2 cellular contexts compared by ENCODE assay signal in the genomic region with DNA sequence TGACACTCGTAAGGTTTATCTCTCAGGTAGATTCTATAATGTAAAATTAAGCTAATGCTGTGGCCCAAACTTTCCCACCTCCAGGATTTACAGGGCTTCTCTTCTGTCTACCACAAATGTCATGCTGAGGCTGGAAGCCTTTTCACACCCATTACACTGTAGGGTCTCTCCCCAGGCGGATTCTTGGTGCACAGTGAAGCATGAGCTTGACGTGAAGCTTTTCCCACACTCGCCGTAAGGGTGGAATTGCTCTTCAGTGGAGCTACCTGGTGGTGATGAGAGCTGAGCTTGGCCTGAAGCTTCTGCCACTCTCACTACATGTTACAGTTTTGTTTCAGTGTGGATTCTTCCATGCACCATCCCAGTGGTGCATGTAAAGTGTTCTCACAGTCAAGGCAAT.
TF ChIP-seq lines count a peak whose summit lies in the region.

No MANE protein-coding gene starts in this region.

TF ChIP-seq in IMR-90, 13 proteins besides CTCF, POLR2A, EP300 and RAD21:
- TF ChIP-seq MAZ (IDR thresholded peaks at IDR 0.05; ENCODE audit: borderline replicate concordance, low read depth, low read length) (no peak), CEBPB (IDR thresholded peaks at IDR 0.05; ENCODE audit: low read depth, low read length) (no peak), SMC3 (IDR thresholded peaks at IDR 0.05; ENCODE audit: low read depth, low read length) (no peak)

TF ChIP-seq in liver, 16 proteins besides CTCF, POLR2A, EP300 and RAD21:
- no peak for TF ChIP-seq JUND (IDR thresholded peaks at IDR 0.05)
- TF ChIP-seq, protein P1, sequence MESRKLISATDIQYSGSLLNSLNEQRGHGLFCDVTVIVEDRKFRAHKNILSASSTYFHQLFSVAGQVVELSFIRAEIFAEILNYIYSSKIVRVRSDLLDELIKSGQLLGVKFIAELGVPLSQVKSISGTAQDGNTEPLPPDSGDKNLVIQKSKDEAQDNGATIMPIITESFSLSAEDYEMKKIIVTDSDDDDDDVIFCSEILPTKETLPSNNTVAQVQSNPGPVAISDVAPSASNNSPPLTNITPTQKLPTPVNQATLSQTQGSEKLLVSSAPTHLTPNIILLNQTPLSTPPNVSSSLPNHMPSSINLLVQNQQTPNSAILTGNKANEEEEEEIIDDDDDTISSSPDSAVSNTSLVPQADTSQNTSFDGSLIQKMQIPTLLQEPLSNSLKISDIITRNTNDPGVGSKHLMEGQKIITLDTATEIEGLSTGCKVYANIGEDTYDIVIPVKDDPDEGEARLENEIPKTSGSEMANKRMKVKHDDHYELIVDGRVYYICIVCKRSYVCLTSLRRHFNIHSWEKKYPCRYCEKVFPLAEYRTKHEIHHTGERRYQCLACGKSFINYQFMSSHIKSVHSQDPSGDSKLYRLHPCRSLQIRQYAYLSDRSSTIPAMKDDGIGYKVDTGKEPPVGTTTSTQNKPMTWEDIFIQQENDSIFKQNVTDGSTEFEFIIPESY (IDR thresholded peaks at IDR 0.05), result no peak
- TF ChIP-seq, protein P2, sequence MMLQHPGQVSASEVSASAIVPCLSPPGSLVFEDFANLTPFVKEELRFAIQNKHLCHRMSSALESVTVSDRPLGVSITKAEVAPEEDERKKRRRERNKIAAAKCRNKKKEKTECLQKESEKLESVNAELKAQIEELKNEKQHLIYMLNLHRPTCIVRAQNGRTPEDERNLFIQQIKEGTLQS (IDR thresholded peaks at IDR 0.05), result no peak
